Comparison of ENCODE assay signal across 8 cellular contexts in the genomic region with DNA sequence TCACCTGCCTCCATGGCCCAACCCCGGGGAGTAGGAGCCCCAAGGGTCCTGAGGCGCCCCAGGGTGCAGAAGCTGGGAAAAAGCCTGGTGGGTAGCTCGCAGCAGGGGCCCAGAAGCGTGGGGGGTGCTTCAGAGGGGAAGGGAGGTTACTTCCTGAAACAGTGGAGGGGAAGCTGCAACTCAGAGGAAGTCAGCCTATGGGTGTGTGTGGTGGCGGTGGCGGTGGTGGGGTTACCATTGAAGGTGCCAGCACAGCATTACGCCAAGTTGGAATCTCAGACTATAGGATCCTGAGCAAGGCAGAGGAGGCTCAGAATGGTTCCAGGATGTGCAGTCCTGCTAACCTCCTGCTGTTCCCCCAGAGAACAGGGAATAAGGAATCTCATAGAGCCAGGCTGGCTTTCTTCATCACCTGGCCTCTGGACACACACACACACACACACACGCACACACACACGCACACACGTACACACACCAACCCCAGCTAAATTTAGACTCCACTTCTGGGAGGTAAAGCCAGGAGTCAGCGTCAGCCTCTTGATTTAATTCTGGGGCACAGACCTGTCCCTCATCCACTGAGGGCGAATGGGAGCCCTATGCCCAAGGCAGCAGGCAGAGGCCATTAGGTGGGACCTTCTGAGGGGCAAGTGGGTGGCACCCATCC. TPM values are rescaled to one million over a fixed set of nuclear protein-coding genes. Genes with fewer than 3 reads are reported as not detected.
A peak's percentile ranks its signal among the peaks of the same experiment; 100 is the strongest.
DNase-seq lines count a peak whose midpoint lies in the region; ATAC-seq and TF ChIP-seq lines count a peak whose summit lies in the region.

No MANE protein-coding gene starts in this region.

- peak overlapping the region; percentile 95 to 99 (median 97) for H3K4me3 Mint-ChIP-seq in CD4-positive, CD25-positive, alpha-beta regulatory T cell

- H3K4me2 ChIP-seq in SU-DHL-6 (ENCODE audit: low read depth, low read length, poor library complexity, severe bottlenecking) (peak overlapping the region; percentile 97), hepatocyte (peak overlapping the region; percentile 92)

- no peaks in the 10 kb centered on the region for H3K9me2 ChIP-seq in SU-DHL-6 (replicated peaks; ENCODE audit: insufficient read depth, low read length)
- no peaks in the 10 kb centered on the region for H3K9me2 ChIP-seq in hepatocyte (replicated peaks; ENCODE audit: insufficient read depth)

- H3K79me2 ChIP-seq in SU-DHL-6 (ENCODE audit: insufficient read depth, low read length) = peaks cover 31% of the 10 kb centered on the region
- H3K79me2 ChIP-seq in hepatocyte = peaks cover 27% of the 10 kb centered on the region

- H3K36me3 Mint-ChIP-seq in CD4-positive, CD25-positive, alpha-beta regulatory T cell = peaks cover 24% of the 10 kb centered on the region

- 21 to 38% (median 23%) methylated on average over 12 of the region's 12 CpGs for WGBS in adipose tissue, 3 donors
- WGBS in hepatocyte (ENCODE audit: low lambda C conversion rate, missing lambda C conversion rate) = 57% methylated on average over 12 of the region's 12 CpGs
- 1 to 9% (median 4%) methylated on average over 10 to 12 of the region's 12 CpGs for WGBS in spleen, 5 donors

- H4K20me1 ChIP-seq in SU-DHL-6 (ENCODE audit: low read depth, low read length) (no peaks in the 10 kb centered on the region), hepatocyte (ENCODE audit: insufficient read depth, poor library complexity, severe bottlenecking) (peaks cover 3% of the 10 kb centered on the region)

- no peaks in the 10 kb centered on the region for H3K9me3 Mint-ChIP-seq in CD4-positive, CD25-positive, alpha-beta regulatory T cell

- TF ChIP-seq POLR2A in spleen (IDR thresholded peaks at IDR 0.05) = no peak

- H3K27ac Mint-ChIP-seq in CD4-positive, CD25-positive, alpha-beta regulatory T cell = peak overlapping the region; percentile 94 to 97 (median 95)

- peaks cover 6% of the 10 kb centered on the region for H3K27me3 Mint-ChIP-seq in CD4-positive, CD25-positive, alpha-beta regulatory T cell

- DNase-seq in CD4-positive, CD25-positive, alpha-beta regulatory T cell = peak; percentile 73 to 91 (median 86)
- DNase-seq in HFF-Myc (ENCODE audit: extremely low read depth, low read depth) (no peak), hepatocyte (ENCODE audit: low spot score) (peak; percentile 39), spleen (peak; percentile 95)

- H2AFZ ChIP-seq in SU-DHL-6 (ENCODE audit: low read depth, low read length, severe bottlenecking) (no peak overlapping the region), hepatocyte (peak overlapping the region; percentile 94)

- peaks cover 54% of the 10 kb centered on the region for H3K36me3 ChIP-seq in CD4-positive, CD25-positive, alpha-beta regulatory T cell (ENCODE audit: control insufficient read depth, insufficient read depth, low read length)
- H3K36me3 ChIP-seq in SU-DHL-6 (ENCODE audit: low read length) (no peaks in the 10 kb centered on the region), hepatocyte (replicated peaks; ENCODE audit: insufficient read depth, low read depth) (no peaks in the 10 kb centered on the region), spleen (peaks cover 0 to 73% (median 65%) of the 10 kb centered on the region in 6 donors)

- H3K27me3 ChIP-seq in CD4-positive, CD25-positive, alpha-beta regulatory T cell (ENCODE audit: control insufficient read depth, insufficient read depth, low read length) = no peaks in the 10 kb centered on the region
- no peaks in the 10 kb centered on the region for H3K27me3 ChIP-seq in SU-DHL-6 (ENCODE audit: low read length)
- no peaks in the 10 kb centered on the region for H3K27me3 ChIP-seq in hepatocyte
- H3K27me3 ChIP-seq in spleen (replicated peaks in 1 of 7) = no peaks in the 10 kb centered on the region

- peaks cover 26% of the 10 kb centered on the region for H3F3A ChIP-seq in SU-DHL-6 (ENCODE audit: insufficient read depth)

- peak overlapping the region; percentile 86 for H3K9ac ChIP-seq in SU-DHL-6 (ENCODE audit: low read length)

- TF ChIP-seq CTCF in HFF-Myc (IDR thresholded peaks at IDR 0.05; ENCODE audit: low read depth, low read length, missing control alignments) (no peak), SU-DHL-6 (IDR thresholded peaks at IDR 0.05; ENCODE audit: insufficient read depth, low read length, poor library complexity, severe bottlenecking) (no peak), hepatocyte (IDR thresholded peaks at IDR 0.05; ENCODE audit: poor library complexity) (no peak), spleen (IDR thresholded peaks at IDR 0.05 in 8 of 11, conservative IDR thresholded peaks at IDR 0.05 in 3 of 11) (no peak)

- intact Hi-C loops in spleen (cut with DNase I; ENCODE audit: low total_unique reads) = no loop called here

- H3K4me1 ChIP-seq in CD4-positive, CD25-positive, alpha-beta regulatory T cell (ENCODE audit: control insufficient read depth, insufficient read depth, low read length, poor library complexity, severe bottlenecking) = peaks cover 42% of the 10 kb centered on the region
- H3K4me1 ChIP-seq in hepatocyte (ENCODE audit: insufficient read depth) = peaks cover 7% of the 10 kb centered on the region
- H3K4me1 ChIP-seq in spleen = peaks cover 14 to 90% (median 49%) of the 10 kb centered on the region in 6 donors

- peak overlapping the region; percentile 91 for H3K27ac ChIP-seq in CD4-positive, CD25-positive, alpha-beta regulatory T cell (ENCODE audit: insufficient read depth, low read length, poor library complexity, severe bottlenecking)
- H3K27ac ChIP-seq in SU-DHL-6 (ENCODE audit: low read depth, low read length) (peak overlapping the region; percentile 90), adipose tissue (ENCODE audit: low read depth, low read length) (peak overlapping the region; percentile 91), hepatocyte (peak overlapping the region; percentile 97), spleen (peak overlapping the region; percentile 96 to 100 (median 99))

- H3K4me1 Mint-ChIP-seq in CD4-positive, CD25-positive, alpha-beta regulatory T cell = peaks cover 0 to 48% (median 24%) of the 10 kb centered on the region in 4 donors

- peak; percentile 66 to 76 for ATAC-seq in CD4-positive, CD25-positive, alpha-beta regulatory T cell (ENCODE audit: low read depth in 2 of 2)
- no peak for ATAC-seq in GM18520 (IDR thresholded peaks at IDR 0.05; ENCODE audit: unreplicated experiment)
- no peak for ATAC-seq in GM21423 (IDR thresholded peaks at IDR 0.05; ENCODE audit: unreplicated experiment)

- peak overlapping the region; percentile 91 for H3K4me3 ChIP-seq in CD4-positive, CD25-positive, alpha-beta regulatory T cell (ENCODE audit: low read depth, low read length)
- H3K4me3 ChIP-seq in HFF-Myc (replicated peaks; ENCODE audit: low read depth, low read length) (peak overlapping the region; percentile 83), SU-DHL-6 (ENCODE audit: insufficient read depth, low read length, poor library complexity, severe bottlenecking) (peak overlapping the region; percentile 66), hepatocyte (peak overlapping the region; percentile 98), spleen (peak overlapping the region; percentile 74 to 99 (median 90))

- no peaks in the 10 kb centered on the region for H3K9me3 ChIP-seq in CD4-positive, CD25-positive, alpha-beta regulatory T cell (ENCODE audit: control insufficient read depth in 2 of 2, low read length in 2 of 2)
- H3K9me3 ChIP-seq in SU-DHL-6 (ENCODE audit: insufficient read depth, low read length) = no peaks in the 10 kb centered on the region
- H3K9me3 ChIP-seq in hepatocyte (ENCODE audit: low read depth) = no peaks in the 10 kb centered on the region
- no peaks in the 10 kb centered on the region for H3K9me3 ChIP-seq in spleen

RNA-seq across cellular contexts. Expression of a gene that starts 1.3 kb away (rescaled TPM):
- 133 TPM for total RNA-seq in CD4-positive, CD25-positive, alpha-beta regulatory T cell
- 10 to 100 TPM; 11.2 to 21.2 (median 13.6) TPM for polyA plus RNA-seq in CD4-positive, CD25-positive, alpha-beta regulatory T cell
- 10 to 100 TPM; 17.2 to 40.2 (median 37.1) TPM for polyA plus RNA-seq in adipose tissue
- 8.8 and 15.4 TPM in 2 replicates for total RNA-seq in hepatocyte
- 22.3 and 30.6 TPM in 2 replicates for polyA plus RNA-seq in hepatocyte
- total RNA-seq in spleen = 100 to 1,000 TPM; 135 to 211 (median 168) TPM
- polyA plus RNA-seq in spleen = 100 to 1,000 TPM in 2 of 3 donors, 10 to 100 TPM in 1; 47.7 to 106 (median 104) TPM

RNA-seq across cellular contexts. Expression of a gene that starts 13.1 kb away (rescaled TPM):
- total RNA-seq in CD4-positive, CD25-positive, alpha-beta regulatory T cell = 145 TPM
- 10 to 100 TPM; 13.6 to 32.6 (median 26.0) TPM for polyA plus RNA-seq in CD4-positive, CD25-positive, alpha-beta regulatory T cell
- polyA plus RNA-seq in adipose tissue = 10 to 100 TPM; 15.4 to 38.1 (median 24.2) TPM
- total RNA-seq in hepatocyte = 7.6 and 10.5 TPM in 2 replicates
- 27.1 and 28.0 TPM in 2 replicates for polyA plus RNA-seq in hepatocyte
- 10 to 100 TPM; 34.8 to 80.1 (median 66.8) TPM for total RNA-seq in spleen
- 10 to 100 TPM; 37.7 to 79.7 (median 72.3) TPM for polyA plus RNA-seq in spleen

RNA-seq across cellular contexts. Expression of a gene that starts 18.1 kb away (rescaled TPM):
- 15.8 TPM for total RNA-seq in CD4-positive, CD25-positive, alpha-beta regulatory T cell
- 10 to 100 TPM; 30.4 to 42.1 (median 35.8) TPM for polyA plus RNA-seq in CD4-positive, CD25-positive, alpha-beta regulatory T cell
- polyA plus RNA-seq in adipose tissue (10 to 100 TPM; 44.4 to 95.8 (median 58.5) TPM), hepatocyte (163 and 174 TPM in 2 replicates), spleen (10 to 100 TPM; 23.6 to 41.3 (median 40.6) TPM)
- total RNA-seq in hepatocyte (141 and 158 TPM in 2 replicates), spleen (10 to 100 TPM; 66.7 to 88.4 (median 81.1) TPM)

RNA-seq across cellular contexts. Expression of a gene that starts 22.4 kb away (rescaled TPM):
- 2.5 TPM for total RNA-seq in CD4-positive, CD25-positive, alpha-beta regulatory T cell
- polyA plus RNA-seq in CD4-positive, CD25-positive, alpha-beta regulatory T cell = 1 to 10 TPM in 3 of 4 donors, under 1 TPM in 1; 0.90 to 5.4 (median 3.3) TPM
- 10 to 100 TPM; 10.7 to 12.3 (median 12.1) TPM for polyA plus RNA-seq in adipose tissue
- total RNA-seq in hepatocyte = 10.9 and 15.1 TPM in 2 replicates
- polyA plus RNA-seq in hepatocyte = 8.6 and 16.6 TPM in 2 replicates
- total RNA-seq in spleen = 10 to 100 TPM in 2 of 7 donors, 1 to 10 TPM in 5; 6.1 to 18.0 (median 9.1) TPM
- polyA plus RNA-seq in spleen = 10 to 100 TPM in 2 of 3 donors, 1 to 10 TPM in 1; 8.9 to 13.3 (median 11.7) TPM

RNA-seq across cellular contexts. Expression of a gene that starts 22.5 kb away (rescaled TPM):
- total RNA-seq in CD4-positive, CD25-positive, alpha-beta regulatory T cell = 81.5 TPM
- polyA plus RNA-seq in CD4-positive, CD25-positive, alpha-beta regulatory T cell = 1 to 10 TPM; 2.9 to 4.5 (median 3.3) TPM
- polyA plus RNA-seq in adipose tissue (1 to 10 TPM; 2.6 to 5.6 (median 4.4) TPM), hepatocyte (5.4 TPM in 2 replicates), spleen (1 to 10 TPM; 3.7 to 7.1 (median 3.9) TPM)
- total RNA-seq in hepatocyte (7.4 and 11.7 TPM in 2 replicates), spleen (10 to 100 TPM; 44.2 to 68.1 (median 60.4) TPM)

Comparison
In these comparisons a context has a peak if more than half of its experiments do, and no peak if none do; other contexts are left out.
1. ATAC-seq: peak in CD4-positive, CD25-positive, alpha-beta regulatory T cell (2 of 2); none in GM18520 (single experiment) and GM21423 (single experiment).
2. Peak in every context shown above with its lines, with median percentiles within 50 percentile points of each other: H3K27ac ChIP-seq and H3K4me3 ChIP-seq.